Comparison of ENCODE assay signal across 27 cellular contexts in the genomic region with DNA sequence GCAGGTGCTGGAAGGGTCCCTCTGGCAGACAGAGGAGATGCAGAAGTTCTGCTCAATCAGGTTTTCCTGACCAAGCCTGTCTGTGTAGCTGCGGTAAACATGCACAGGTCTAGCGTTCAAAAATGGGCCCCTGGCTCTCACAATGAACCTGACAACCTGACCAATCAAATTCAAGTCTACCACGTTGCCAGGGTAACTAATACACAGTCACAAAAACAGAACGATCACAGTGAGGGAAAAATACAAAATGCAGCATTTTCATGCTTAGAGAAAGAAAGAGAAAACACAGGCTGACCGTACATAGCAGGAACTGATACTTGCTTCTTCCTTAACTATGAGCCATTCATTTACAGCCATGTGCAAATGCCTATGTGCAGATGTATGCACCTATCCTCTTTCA.
DNase-seq lines count a peak whose midpoint lies in the region; ATAC-seq and TF ChIP-seq lines count a peak whose summit lies in the region.
"Had no signal": no experiment of that assay in that cellular context is flagged by ENCODE, and none has a peak within 500 bp of the region (broad histone marks: within the 10 kb centered on the region; RNA-seq: fewer than 3 reads in every experiment).

No MANE protein-coding gene starts in this region.

- peaks cover 33% of the 10 kb centered on the region for H3K4me1 Mint-ChIP-seq in activated naive CD4-positive, alpha-beta T cell treated with anti-CD3 and anti-CD28 coated beads, Interleukin-2, amount 50 U/mL, for 24 hours
- peaks cover 16% of the 10 kb centered on the region for H3K4me1 Mint-ChIP-seq in central memory CD8-positive, alpha-beta T cell
- peaks cover 16% of the 10 kb centered on the region for H3K4me1 Mint-ChIP-seq in type B pancreatic cell (ENCODE audit: unreplicated experiment)

- ATAC-seq in central memory CD8-positive, alpha-beta T cell (replicated peaks; ENCODE audit: extremely low read depth, poor library complexity, severe bottlenecking) = peak; percentile 52
- ATAC-seq in omental fat pad (ENCODE audit: low FRiP score) = no peak
- ATAC-seq in GM19328 (IDR thresholded peaks at IDR 0.05; ENCODE audit: unreplicated experiment) = no peak
- ATAC-seq: activated CD8-positive, alpha-beta T cell treated with anti-CD3 and anti-CD28 coated beads, Interleukin-2, amount 10 ng/mL, durations not matched to agents 7 days and 5 days; foreskin keratinocyte; left lobe of liver; naive thymus-derived CD8-positive, alpha-beta T cell; pancreas had no signal

- no peaks in the 10 kb centered on the region for H3K27me3 Mint-ChIP-seq in activated naive CD4-positive, alpha-beta T cell treated with anti-CD3 and anti-CD28 coated beads, Interleukin-2, amount 50 U/mL, for 24 hours
- H3K27me3 Mint-ChIP-seq in central memory CD8-positive, alpha-beta T cell = peaks cover 29% of the 10 kb centered on the region
- peaks cover 20% of the 10 kb centered on the region for H3K27me3 Mint-ChIP-seq in type B pancreatic cell

- H3K4me3 Mint-ChIP-seq in activated naive CD4-positive, alpha-beta T cell treated with anti-CD3 and anti-CD28 coated beads, Interleukin-2, amount 50 U/mL, for 24 hours = no peak overlapping the region
- no peak overlapping the region for H3K4me3 Mint-ChIP-seq in central memory CD8-positive, alpha-beta T cell
- peak overlapping the region; percentile 9 for H3K4me3 Mint-ChIP-seq in type B pancreatic cell
- H3K4me3 Mint-ChIP-seq: activated CD8-positive, alpha-beta T cell treated with anti-CD3 and anti-CD28 coated beads, Interleukin-2, amount 10 ng/mL, durations not matched to agents 7 days and 5 days; mesothelial cell of epicardium had no signal

- TF ChIP-seq CTCF in type B pancreatic cell (conservative IDR thresholded peaks at IDR 0.05) = no peak
- no peak for TF ChIP-seq CTCF in omental fat pad (IDR thresholded peaks at IDR 0.05)

- H3K27ac Mint-ChIP-seq in activated naive CD4-positive, alpha-beta T cell treated with anti-CD3 and anti-CD28 coated beads, Interleukin-2, amount 50 U/mL, for 24 hours = peak overlapping the region; percentile 60
- peak overlapping the region; percentile 4 for H3K27ac Mint-ChIP-seq in central memory CD8-positive, alpha-beta T cell (ENCODE audit: low read depth)
- H3K27ac Mint-ChIP-seq in type B pancreatic cell = peak overlapping the region; percentile 10
- H3K27ac Mint-ChIP-seq: activated CD8-positive, alpha-beta T cell treated with anti-CD3 and anti-CD28 coated beads, Interleukin-2, amount 10 ng/mL, durations not matched to agents 7 days and 5 days; mesothelial cell of epicardium had no signal

- H3K9me3 Mint-ChIP-seq in activated naive CD4-positive, alpha-beta T cell treated with anti-CD3 and anti-CD28 coated beads, Interleukin-2, amount 50 U/mL, for 24 hours = no peaks in the 10 kb centered on the region
- no peaks in the 10 kb centered on the region for H3K9me3 Mint-ChIP-seq in central memory CD8-positive, alpha-beta T cell
- no peaks in the 10 kb centered on the region for H3K9me3 Mint-ChIP-seq in type B pancreatic cell
- H3K9me3 Mint-ChIP-seq: mesothelial cell of epicardium; naive thymus-derived CD8-positive, alpha-beta T cell had no signal

- H3K36me3 Mint-ChIP-seq in activated naive CD4-positive, alpha-beta T cell treated with anti-CD3 and anti-CD28 coated beads, Interleukin-2, amount 50 U/mL, for 24 hours = peaks cover 5% of the 10 kb centered on the region
- no peaks in the 10 kb centered on the region for H3K36me3 Mint-ChIP-seq in central memory CD8-positive, alpha-beta T cell (ENCODE audit: insufficient read depth)
- no peaks in the 10 kb centered on the region for H3K36me3 Mint-ChIP-seq in type B pancreatic cell
- H3K36me3 Mint-ChIP-seq: mesothelial cell of epicardium; naive thymus-derived CD8-positive, alpha-beta T cell had no signal

- DNase-seq in activated naive CD4-positive, alpha-beta T cell treated with Interleukin-2 at 50 U/mL for 16 hours = no peak
- peak; percentile 69 for DNase-seq in NCI-H2227 (lab: John Stamatoyannopoulos, UW; ENCODE audit: unreplicated experiment)
- no peak for DNase-seq in central memory CD8-positive, alpha-beta T cell (ENCODE audit: low spot score in 2 of 2)
- DNase-seq in type B pancreatic cell (ENCODE audit: extremely low spot score, unreplicated experiment) = no peak
- no peak for DNase-seq in GF-D8 (lab: John Stamatoyannopoulos, UW)
- no peak for DNase-seq in omental fat pad (ENCODE audit: low spot score)
- DNase-seq: activated CD4-positive, alpha-beta T cell treated with anti-CD3 and anti-CD28 coated beads for 1 hour; activated CD8-positive, alpha-beta T cell treated with anti-CD3 and anti-CD28 coated beads, Interleukin-2, amount 10 ng/mL, durations not matched to agents 7 days and 5 days; activated gamma-delta T cell treated with Interleukin-2 at 50 U/mL for 16 hours; brain microvascular endothelial cell; DMS79 treated with DMSO at 0.1 percent for 48 hours; effector memory CD4-positive, alpha-beta T cell; foreskin keratinocyte; NCI-H1048; NCI-H187; NCI-H226; pancreas; SJCRH30; spleen; stimulated activated CD4-positive, alpha-beta T cell treated with anti-CD3 and anti-CD28 coated beads, Interleukin-4, amount 100 ng/mL, for 24 hours; stimulated activated naive CD4-positive, alpha-beta T cell; T-helper 1 cell had no signal

Comparison
In these comparisons a context has a peak if more than half of its experiments do, and no peak if none do; other contexts are left out.
1. H3K27ac Mint-ChIP-seq: peak in every context shown above with its lines; median percentile 60 in activated naive CD4-positive, alpha-beta T cell treated with anti-CD3 and anti-CD28 coated beads, Interleukin-2, amount 50 U/mL, for 24 hours; 10 in type B pancreatic cell; 4 in central memory CD8-positive, alpha-beta T cell.